Comparison of ENCODE assay signal across 12 cellular contexts in the genomic region with DNA sequence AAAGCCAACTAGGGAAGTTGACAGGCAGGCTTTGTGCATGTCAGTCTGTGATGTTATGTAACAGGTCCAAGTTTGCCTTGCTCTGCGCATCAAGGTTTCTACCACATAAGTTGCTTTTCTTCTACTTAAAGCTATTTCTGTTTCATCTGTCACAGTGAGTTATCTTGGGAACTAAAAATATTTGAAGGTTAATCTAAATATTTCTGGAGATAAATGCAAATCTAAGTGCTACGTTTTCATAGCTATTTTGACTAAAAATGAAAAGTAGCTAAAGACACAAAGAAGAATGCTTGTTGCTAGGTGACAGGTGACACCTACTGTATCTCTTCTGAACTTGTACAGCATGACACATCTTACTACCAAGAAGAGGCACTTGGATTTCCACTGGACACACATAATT.
DNase-seq lines count a peak whose midpoint lies in the region; ATAC-seq, FAIRE-seq and TF ChIP-seq lines count a peak whose summit lies in the region.
"Had no signal": no experiment of that assay in that cellular context is flagged by ENCODE, and none has a peak within 500 bp of the region (broad histone marks: within the 10 kb centered on the region; RNA-seq: fewer than 3 reads in every experiment).

No MANE protein-coding gene starts in this region.

- TF ChIP-seq CTCF in GM10248 (IDR thresholded peaks at IDR 0.05; ENCODE audit: control extremely low read depth, extremely low read depth, low read depth, missing control alignments), result no peak
- TF ChIP-seq CTCF in OCI-LY3 (IDR thresholded peaks at IDR 0.05; ENCODE audit: low read depth, low read length), result peak; percentile 32
- TF ChIP-seq CTCF in thyroid gland (IDR thresholded peaks at IDR 0.05), result no peak

- 94 to 96% methylated on average over 2 of the region's 2 CpGs for WGBS in thyroid gland, 2 donors

- H3K36me3 ChIP-seq in OCI-LY3 (replicated peaks; ENCODE audit: low read depth, low read length) (no peaks in the 10 kb centered on the region), thyroid gland (no peaks in the 10 kb centered on the region)
- H3K36me3 ChIP-seq: right atrium auricular region had no signal

- peaks cover 7% of the 10 kb centered on the region; the same call in 1 of the 2 replicates for H3K4me1 ChIP-seq in OCI-LY3 (ENCODE audit: low read length)
- no peaks in the 10 kb centered on the region for H3K4me1 ChIP-seq in thyroid gland

- CTCF ChIA-PET in GM10248 (lab: Yijun Ruan, JAX), result interaction anchor here (1.0 to 1.5 kb wide), 3 partner anchors 9 to 13 kb away, joined by 3 to 6 read pairs (median 4); no protein-coding TSS in a partner anchor

- peak; percentile 78 for ATAC-seq in GM19023 (IDR thresholded peaks at IDR 0.05; ENCODE audit: unreplicated experiment)
- ATAC-seq in HG02763 (IDR thresholded peaks at IDR 0.05; ENCODE audit: unreplicated experiment), result peak; percentile 74

- H3K27ac ChIP-seq in OCI-LY3 (ENCODE audit: low read length) (no peak overlapping the region), thyroid gland (no peak overlapping the region)
- H3K27ac ChIP-seq: right atrium auricular region had no signal

- H3K9me3 ChIP-seq in OCI-LY3 (ENCODE audit: insufficient read depth, low read length), result no peaks in the 10 kb centered on the region
- H3K9me3 ChIP-seq in thyroid gland, result no peaks in the 10 kb centered on the region
- H3K9me3 ChIP-seq: right atrium auricular region had no signal

- H4K20me1 ChIP-seq in OCI-LY3 (ENCODE audit: insufficient read depth, low read length), result no peaks in the 10 kb centered on the region

- no peak overlapping the region for H3K9ac ChIP-seq in OCI-LY3 (ENCODE audit: low read length)

- no peak overlapping the region for H2AFZ ChIP-seq in OCI-LY3 (ENCODE audit: low read depth, low read length)

- intact Hi-C loops in posterior cingulate gyrus (cut with DNase I), result no loop called here
- intact Hi-C loops in thyroid gland (cut with DNase I), result no loop called here

- POLR2A ChIA-PET in GM10248 (lab: Yijun Ruan, JAX), result no interaction called here

- H3K4me2 ChIP-seq in OCI-LY3 (ENCODE audit: low read length), result no peak overlapping the region

- TF ChIP-seq POLR2A in thyroid gland (IDR thresholded peaks at IDR 0.05), result no peak

- H3K79me2 ChIP-seq in OCI-LY3 (ENCODE audit: low read length), result no peaks in the 10 kb centered on the region

- peak; percentile 25 for DNase-seq in GM10248 (ENCODE audit: extremely low spot score)
- DNase-seq in DMS53 (lab: John Stamatoyannopoulos, UW), result no peak
- no peak for DNase-seq in posterior cingulate gyrus
- no peak for DNase-seq in thyroid gland
- no peak for DNase-seq in urothelium cell line (ENCODE audit: low spot score)
- DNase-seq: CD4-positive, alpha-beta memory T cell; erythroblast had no signal

- H3K27me3 ChIP-seq in OCI-LY3 (ENCODE audit: low read depth, low read length), result no peaks in the 10 kb centered on the region
- no peaks in the 10 kb centered on the region for H3K27me3 ChIP-seq in thyroid gland
- H3K27me3 ChIP-seq: right atrium auricular region had no signal

- H3K4me3 ChIP-seq in OCI-LY3 (ENCODE audit: low read length), result no peak overlapping the region
- no peak overlapping the region for H3K4me3 ChIP-seq in thyroid gland (replicated peaks in 1 of 3)
- H3K4me3 ChIP-seq: right atrium auricular region had no signal

- no peak for FAIRE-seq in urothelium cell line (lab: Jason Lieb, UNC)
- FAIRE-seq: TTC549 had no signal
